ENCODE assay signal across 28 cellular contexts in the genomic region with DNA sequence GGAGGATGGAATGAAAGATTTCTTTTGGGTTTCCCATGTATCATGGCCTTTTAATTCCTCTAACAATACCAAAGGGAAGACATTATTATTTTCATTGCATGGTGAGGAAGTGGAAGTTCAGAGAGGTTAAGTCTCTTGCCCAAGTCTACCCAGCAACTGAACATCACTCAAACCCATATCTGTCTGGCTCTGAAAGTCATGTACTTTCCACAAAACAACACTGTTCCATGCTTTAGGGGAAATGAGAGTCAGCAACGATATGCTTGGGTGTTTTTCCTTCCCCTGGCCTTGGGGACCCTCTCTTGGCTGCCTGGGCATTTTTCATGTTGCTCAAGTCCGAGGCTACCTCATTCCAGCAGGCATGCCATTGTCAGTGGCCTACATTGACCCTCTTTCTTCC.
"Had no signal": no experiment of that assay in that cellular context is flagged by ENCODE, and none has a peak within 500 bp of the region (broad histone marks: within the 10 kb centered on the region; RNA-seq: fewer than 3 reads in every experiment).

No MANE protein-coding gene starts in this region.

- DNase-seq: colonic mucosa; effector CD8-positive, alpha-beta T cell; endodermal cell; foreskin fibroblast; gastrocnemius medialis; head of caudate nucleus; kidney; mesendoderm; midbrain; naive thymus-derived CD4-positive, alpha-beta T cell; right lobe of liver; small intestine; stimulated activated CD4-positive, alpha-beta T cell treated with anti-CD3 and anti-CD28 coated beads, Interleukin-15, amount 100 ng/mL, for 24 hours; stimulated activated CD4-positive, alpha-beta T cell treated with anti-CD3 and anti-CD28 coated beads, Interleukin-2, amount 100 ng/mL, for 48 hours; stimulated activated naive CD4-positive, alpha-beta T cell treated with Interleukin-2 at 50 U/mL for 16 hours; upper lobe of left lung had no signal

- H3K9me3 Mint-ChIP-seq: dendritic cell treated with granulocyte-macrophage colony-stimulating factor and Interleukin-4, amounts not matched to agents 40 ng/mL and 50 ng/mL, for 4 days; endodermal cell; neural progenitor cell had no signal

- H3K27ac Mint-ChIP-seq: dendritic cell treated with granulocyte-macrophage colony-stimulating factor and Interleukin-4, amounts not matched to agents 40 ng/mL and 50 ng/mL, for 4 days; endodermal cell; naive thymus-derived CD4-positive, alpha-beta T cell; nephron; neural progenitor cell; progenitor cell of endocrine pancreas had no signal

- H3K4me3 Mint-ChIP-seq: dendritic cell treated with granulocyte-macrophage colony-stimulating factor and Interleukin-4, amounts not matched to agents 40 ng/mL and 50 ng/mL, for 4 days; endodermal cell; naive thymus-derived CD4-positive, alpha-beta T cell; nephron; neural progenitor cell had no signal

- H3K36me3 Mint-ChIP-seq: naive thymus-derived CD4-positive, alpha-beta T cell; neural progenitor cell had no signal

- H3K4me3 ChIP-seq: colonic mucosa, gastrocnemius medialis, lung, neural progenitor cell, right lobe of liver, thoracic aorta, tibial nerve, upper lobe of left lung had no signal

- H3K4me1 ChIP-seq: colonic mucosa, parathyroid adenoma had no signal

- H3K27me3 ChIP-seq: colonic mucosa, gastrocnemius medialis, neural progenitor cell, right lobe of liver, tibial nerve, upper lobe of left lung had no signal

- H3K79me2 ChIP-seq: parathyroid adenoma had no signal

- H3K4me2 ChIP-seq: neural progenitor cell had no signal

- ATAC-seq: esophagus mucosa; gastrocnemius medialis; left lobe of liver; naive thymus-derived CD4-positive, alpha-beta T cell; right lobe of liver had no signal

- H2AFZ ChIP-seq: neural progenitor cell, parathyroid adenoma had no signal

- H3K9ac ChIP-seq: neural progenitor cell, parathyroid adenoma had no signal

- FAIRE-seq: kidney, small intestine, urothelium cell line had no signal

- H3K36me3 ChIP-seq: colonic mucosa, gastrocnemius medialis, neural progenitor cell, right lobe of liver, thoracic aorta, tibial nerve, upper lobe of left lung had no signal

- H3K9me3 ChIP-seq: colonic mucosa, gastrocnemius medialis, right lobe of liver, thoracic aorta, tibial nerve, upper lobe of left lung had no signal

- H3K27ac ChIP-seq: colonic mucosa, epithelial cell of prostate, gastrocnemius medialis, neural progenitor cell, parathyroid adenoma, right lobe of liver, thoracic aorta, tibial nerve, upper lobe of left lung had no signal
